9 cellular contexts compared by ENCODE assay signal in the genomic region with DNA sequence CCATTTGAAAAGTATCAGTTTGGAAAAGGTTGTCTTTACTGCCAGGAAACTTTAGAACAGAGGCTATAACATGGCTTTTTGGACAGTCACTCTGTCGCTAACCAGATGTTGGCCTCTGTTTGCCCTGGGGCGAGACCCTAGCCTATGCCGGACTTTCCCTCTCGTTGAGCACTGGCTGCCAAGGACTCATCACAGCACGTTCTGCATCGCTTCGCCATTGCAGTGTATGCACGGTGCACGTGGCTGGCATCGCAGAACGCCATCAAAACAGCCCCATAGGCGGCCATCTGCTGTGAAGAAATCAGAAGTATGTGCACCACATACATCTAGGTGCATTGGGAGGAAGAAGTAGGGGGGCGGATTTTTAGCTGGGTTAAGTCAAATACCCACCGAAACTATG.
"Had no signal": no experiment of that assay in that cellular context is flagged by ENCODE, and none has a peak within 500 bp of the region (broad histone marks: within the 10 kb centered on the region; RNA-seq: fewer than 3 reads in every experiment).

No MANE protein-coding gene starts in this region.

- H3K4me2 ChIP-seq: GM23338 had no signal

- H3K27ac ChIP-seq: HL-60 had no signal

- DNase-seq: H9, HCEC 1CT, IMR-90, KG1 had no signal

- H2AFZ ChIP-seq: GM23338 had no signal

- H3K4me1 Mint-ChIP-seq: GM23338 had no signal

- H3K4me3 Mint-ChIP-seq: GM23338, H9 had no signal

- H3K4me3 ChIP-seq: GM23338, K562 had no signal

- FAIRE-seq: H1, H54, K562 had no signal

- ATAC-seq: GM23338, K562 had no signal

- H3K27ac Mint-ChIP-seq: GM23338 had no signal
